Comparison of ENCODE assay signal across 12 cellular contexts in genomic region chr2:39380525-39381150, GRCh38. TPM values are rescaled to one million over a fixed set of nuclear protein-coding genes. Genes with fewer than 3 reads are reported as not detected.
DNase-seq lines count a peak whose midpoint lies in the region; ATAC-seq, FAIRE-seq and TF ChIP-seq lines count a peak whose summit lies in the region.
"Had no signal": no experiment of that assay in that cellular context is flagged by ENCODE, and none has a peak within 500 bp of the region (broad histone marks: within the 10 kb centered on the region; RNA-seq: fewer than 3 reads in every experiment).

No MANE protein-coding gene starts in this region.

- peaks cover 16% of the 10 kb centered on the region for H3K36me3 ChIP-seq in mesodermal cell (ENCODE audit: control insufficient read depth, insufficient read depth, low read length)

- peak; percentile 45 to 62; a peak in 3 of 6 replicates for ATAC-seq in A549
- ATAC-seq: stimulated activated naive CD8-positive, alpha-beta T cell treated with anti-CD3 and anti-CD28 coated beads, Interleukin-15, amount 100 ng/mL, for 72 hours had no signal

- WGBS in A549 (ENCODE audit: missing lambda C conversion rate), result 41% methylated on average over 2 of the region's 2 CpGs
- no CpG with 5 or more reads among the region's 2 CpGs for WGBS in mesodermal cell (ENCODE audit: insufficient coverage in 2 of 2), 2 experiments

- TF ChIP-seq CTCF in A549 (IDR thresholded peaks at IDR 0.05) (no peak), NB4 (IDR thresholded peaks at IDR 0.05; ENCODE audit: low read depth, low read length) (no peak), coronary artery (IDR thresholded peaks at IDR 0.05) (no peak)

- no peak for FAIRE-seq in A549 (lab: Jason Lieb, UNC)

- DNase-seq in A549 (ENCODE audit: low read depth in 1 of 2, low spot score in 1 of 2), result no peak
- peak; percentile 18 for DNase-seq in NB4 (ENCODE audit: low read depth)
- no peak for DNase-seq in coronary artery (ENCODE audit: low spot score)
- DNase-seq in retina, result no peak
- DNase-seq in SK-N-DZ (ENCODE audit: low spot score), result no peak
- no peak for DNase-seq in DMS153 (lab: John Stamatoyannopoulos, UW)
- DNase-seq in HUDEP-2 (lab: John Stamatoyannopoulos, UW; ENCODE audit: unreplicated experiment in 76 of 76), result no peak
- DNase-seq: AML-193; NCI-H774; stimulated activated CD4-positive, alpha-beta T cell treated with anti-CD3 and anti-CD28 coated beads, Interleukin-15, amount 100 ng/mL, for 24 hours; stimulated activated naive CD8-positive, alpha-beta T cell treated with anti-CD3 and anti-CD28 coated beads, Interleukin-15, amount 100 ng/mL, for 72 hours had no signal

- no peak for TF ChIP-seq EP300 in A549 (IDR thresholded peaks at IDR 0.05)

- TF ChIP-seq POLR2A in A549 (IDR thresholded peaks at IDR 0.05; ENCODE audit: low read length) (no peak), NB4 (IDR thresholded peaks at IDR 0.05; ENCODE audit: extremely low read depth, insufficient read length) (no peak)

- POLR2A ChIA-PET in A549 (lab: Yijun Ruan, JAX), result interaction anchor here (1.4 kb wide), 1 partner anchor 112 kb away, joined by 3 read pairs; no protein-coding TSS in a partner anchor

- H3K4me2 ChIP-seq in A549, result peak overlapping the region; percentile 5; the same call in 2 of the 3 replicates

- H3K4me3 ChIP-seq in A549 (no peak overlapping the region), NB4 (ENCODE audit: low read depth, low read length) (no peak overlapping the region), coronary artery (no peak overlapping the region), mesodermal cell (ENCODE audit: extremely low read depth, insufficient read depth, low read length, poor library complexity, severe bottlenecking) (no peak overlapping the region)

- no peaks in the 10 kb centered on the region for H3K9me3 ChIP-seq in A549
- H3K9me3 ChIP-seq in mesodermal cell (ENCODE audit: control insufficient read depth, low read length), result peaks cover 5% of the 10 kb centered on the region

- no peak for TF ChIP-seq RAD21 in A549 (conservative IDR thresholded peaks at IDR 0.05 in 1 of 2, IDR thresholded peaks at IDR 0.05 in 1 of 2)

- H3K4me1 ChIP-seq in A549 (peaks cover 27% of the 10 kb centered on the region), mesodermal cell (ENCODE audit: control insufficient read depth, insufficient read depth, low read length, poor library complexity, severe bottlenecking) (peaks cover 20% of the 10 kb centered on the region)

- peak overlapping the region in 1 of 2 experiments; percentile 42; a peak in 1 of 6 replicates for H3K27ac ChIP-seq in A549
- peak overlapping the region; percentile 13 to 23 for H3K27ac ChIP-seq in coronary artery
- peak overlapping the region; percentile 26 for H3K27ac ChIP-seq in mesodermal cell (ENCODE audit: low read depth, low read length, severe bottlenecking)

- CTCF ChIA-PET in A549 (lab: Yijun Ruan, JAX), result interaction anchor here (0.5 to 3.9 kb wide), 32 partner anchors 12 to 1431 kb away, joined by 3 to 28 read pairs (median 4); partner anchors contain the start of gene MAP4K3

TF ChIP-seq in A549, 52 proteins besides CTCF, POLR2A, EP300 and RAD21:
- no peak for TF ChIP-seq BCL3 (IDR thresholded peaks at IDR 0.05)

RNA-seq across cellular contexts. Expression of gene MAP4K3, which starts 56.4 kb away (rescaled TPM):
- polyA plus RNA-seq in A549 (2011; rRNA removed) (44.2 and 44.6 TPM in 2 replicates), A549 (2017; fragmentation: RNase III; extraction: RNeasy Plus Mini Kit Qiagen cat#74134 plus additional on column Dnase treatment) (15.8 to 17.9 TPM (median 17.7 TPM) in 3 replicates)
- polyA plus RNA-seq in A549 (2012; cell fraction: cytosol; rRNA removed), result 7.4 and 8.6 TPM in 2 replicates
- 5.9 and 13.9 TPM in 2 replicates for polyA plus RNA-seq in A549 (2012; cell fraction: nucleus; rRNA removed)
- 21.3 and 22.3 TPM in 2 replicates for polyA minus RNA-seq in A549 (2011; rRNA and poly(A)+ RNA removed)
- 37.2 TPM for polyA plus RNA-seq in mesodermal cell (2013, experiment 1 of 2)
- polyA plus RNA-seq in mesodermal cell (2013, experiment 2 of 2), result 39.7 TPM
- 28.3 and 30.4 TPM in 2 replicates for polyA plus RNA-seq in SK-N-DZ (2014; cell fraction: cytosol; rRNA removed)
- polyA plus RNA-seq in SK-N-DZ (2014; cell fraction: nucleus; rRNA removed), result 53.2 and 66.1 TPM in 2 replicates
